1 cellular context compared by ENCODE assay signal in the genomic region with DNA sequence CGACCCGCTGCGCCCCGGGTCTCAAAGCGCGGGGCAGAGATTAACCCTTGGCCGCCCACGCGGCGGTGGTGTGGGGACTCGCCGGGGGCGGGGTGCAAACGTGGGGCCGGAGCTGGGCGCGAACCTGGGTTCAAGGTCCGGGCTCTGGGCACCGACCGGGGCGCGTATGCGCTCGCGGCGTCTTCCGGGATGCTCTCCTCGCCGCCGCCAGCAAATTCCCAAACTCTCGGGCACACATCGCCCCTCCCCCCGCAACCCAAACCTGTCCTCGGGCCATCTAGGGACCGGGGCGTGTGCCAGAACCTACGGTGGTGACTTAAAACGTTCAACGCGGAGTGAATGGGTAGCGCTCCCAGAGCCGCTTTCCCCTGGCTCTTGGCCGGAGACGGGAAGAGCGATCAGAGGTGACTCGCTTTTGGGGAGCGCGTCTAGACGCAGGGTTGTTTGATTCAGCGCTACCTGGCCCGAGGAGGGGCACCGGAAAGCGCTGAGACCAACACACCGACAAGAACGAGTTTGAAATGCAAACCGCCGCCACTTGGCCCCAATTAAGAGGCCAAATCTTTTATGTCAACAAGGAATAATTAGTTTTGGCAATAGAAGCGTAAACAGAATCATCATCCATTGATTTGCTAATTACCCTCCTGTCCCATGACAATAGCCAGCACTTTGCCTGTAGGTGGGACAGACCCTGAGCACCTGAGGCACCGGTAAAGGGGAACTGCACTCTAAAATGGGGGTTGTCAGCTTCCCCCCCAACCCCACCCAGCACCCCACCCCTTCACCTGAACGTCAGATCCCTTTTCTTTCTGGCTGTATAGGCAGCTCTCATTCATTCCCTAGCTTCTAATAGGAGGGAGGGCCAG.
TF ChIP-seq lines count a peak whose summit lies in the region.

No MANE protein-coding gene starts in this region.

TF ChIP-seq in HepG2, 621 proteins besides CTCF, POLR2A, EP300 and RAD21 (continued from another document and continues in another):
- TF ChIP-seq, protein P1, sequence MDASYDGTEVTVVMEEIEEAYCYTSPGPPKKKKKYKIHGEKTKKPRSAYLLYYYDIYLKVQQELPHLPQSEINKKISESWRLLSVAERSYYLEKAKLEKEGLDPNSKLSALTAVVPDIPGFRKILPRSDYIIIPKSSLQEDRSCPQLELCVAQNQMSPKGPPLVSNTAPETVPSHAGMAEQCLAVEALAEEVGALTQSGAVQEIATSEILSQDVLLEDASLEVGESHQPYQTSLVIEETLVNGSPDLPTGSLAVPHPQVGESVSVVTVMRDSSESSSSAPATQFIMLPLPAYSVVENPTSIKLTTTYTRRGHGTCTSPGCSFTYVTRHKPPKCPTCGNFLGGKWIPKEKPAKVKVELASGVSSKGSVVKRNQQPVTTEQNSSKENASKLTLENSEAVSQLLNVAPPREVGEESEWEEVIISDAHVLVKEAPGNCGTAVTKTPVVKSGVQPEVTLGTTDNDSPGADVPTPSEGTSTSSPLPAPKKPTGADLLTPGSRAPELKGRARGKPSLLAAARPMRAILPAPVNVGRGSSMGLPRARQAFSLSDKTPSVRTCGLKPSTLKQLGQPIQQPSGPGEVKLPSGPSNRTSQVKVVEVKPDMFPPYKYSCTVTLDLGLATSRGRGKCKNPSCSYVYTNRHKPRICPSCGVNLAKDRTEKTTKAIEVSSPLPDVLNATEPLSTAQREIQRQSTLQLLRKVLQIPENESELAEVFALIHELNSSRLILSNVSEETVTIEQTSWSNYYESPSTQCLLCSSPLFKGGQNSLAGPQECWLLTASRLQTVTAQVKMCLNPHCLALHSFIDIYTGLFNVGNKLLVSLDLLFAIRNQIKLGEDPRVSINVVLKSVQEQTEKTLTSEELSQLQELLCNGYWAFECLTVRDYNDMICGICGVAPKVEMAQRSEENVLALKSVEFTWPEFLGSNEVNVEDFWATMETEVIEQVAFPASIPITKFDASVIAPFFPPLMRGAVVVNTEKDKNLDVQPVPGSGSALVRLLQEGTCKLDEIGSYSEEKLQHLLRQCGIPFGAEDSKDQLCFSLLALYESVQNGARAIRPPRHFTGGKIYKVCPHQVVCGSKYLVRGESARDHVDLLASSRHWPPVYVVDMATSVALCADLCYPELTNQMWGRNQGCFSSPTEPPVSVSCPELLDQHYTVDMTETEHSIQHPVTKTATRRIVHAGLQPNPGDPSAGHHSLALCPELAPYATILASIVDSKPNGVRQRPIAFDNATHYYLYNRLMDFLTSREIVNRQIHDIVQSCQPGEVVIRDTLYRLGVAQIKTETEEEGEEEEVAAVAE (CRISPR knock-in tag; IDR thresholded peaks at IDR 0.05; ENCODE audit: borderline replicate concordance) = no peak
- TF ChIP-seq HOXA5 (CRISPR knock-in tag; IDR thresholded peaks at IDR 0.05) (peak; percentile 95), WIZ (CRISPR knock-in tag; IDR thresholded peaks at IDR 0.05) (no peak), HHEX (CRISPR knock-in tag; IDR thresholded peaks at IDR 0.05) (peak; percentile 24; the same call in 1 of the 2 replicates), KDM3A (CRISPR knock-in tag; IDR thresholded peaks at IDR 0.05; ENCODE audit: low read depth) (peak; percentile 92; the same call in 1 of the 2 replicates), ZNF670 (CRISPR knock-in tag; IDR thresholded peaks at IDR 0.05; ENCODE audit: borderline replicate concordance) (0 out of 2 replicates have a peak, but pooled peaks have one; percentile 42), BRD4 (CRISPR knock-in tag; IDR thresholded peaks at IDR 0.05) (peak; percentile 75), ARNTL (CRISPR knock-in tag; IDR thresholded peaks at IDR 0.05) (peak; percentile 75), ZNF709 (CRISPR knock-in tag; IDR thresholded peaks at IDR 0.05) (peak; percentile 79; the same call in 1 of the 2 replicates), ZC3H13 (CRISPR knock-in tag; IDR thresholded peaks at IDR 0.05) (peak; percentile 57), PCBP2 (optimal IDR thresholded peaks at IDR 0.05; ENCODE audit: low read depth, low read length, poor library complexity, severe bottlenecking) (no peak), CHCHD3 (CRISPR knock-in tag; IDR thresholded peaks at IDR 0.05) (0 out of 2 replicates have a peak, but pooled peaks have one; percentile 25), ZNF20 (CRISPR knock-in tag; IDR thresholded peaks at IDR 0.05) (0 out of 2 replicates have a peak, but pooled peaks have one; percentile 67), ZNF674 (CRISPR knock-in tag; IDR thresholded peaks at IDR 0.05; ENCODE audit: low read depth) (0 out of 2 replicates have a peak, but pooled peaks have one; percentile 46), ZSCAN31 (CRISPR knock-in tag; IDR thresholded peaks at IDR 0.05; ENCODE audit: low read depth) (peak; percentile 76; the same call in 1 of the 2 replicates), KLF12 (CRISPR knock-in tag; IDR thresholded peaks at IDR 0.05; ENCODE audit: borderline replicate concordance) (peak; percentile 76; the same call in 1 of the 2 replicates), KMT2A (CRISPR knock-in tag; IDR thresholded peaks at IDR 0.05) (peak; percentile 44; the same call in 1 of the 2 replicates), POLR2G (IDR thresholded peaks at IDR 0.05; ENCODE audit: low read depth, low read length) (peak; percentile 72), TGIF2 (CRISPR knock-in tag; IDR thresholded peaks at IDR 0.05) (peak; percentile 66; the same call in 1 of the 2 replicates), TOPORS (CRISPR knock-in tag; IDR thresholded peaks at IDR 0.05) (no peak), SAP130 (CRISPR knock-in tag; IDR thresholded peaks at IDR 0.05; ENCODE audit: low read depth) (peak; percentile 73), IKZF1 (IDR thresholded peaks at IDR 0.05) (no peak), ZNF34 (CRISPR knock-in tag; IDR thresholded peaks at IDR 0.05; ENCODE audit: borderline replicate concordance) (no peak), ZNF788 (CRISPR knock-in tag; IDR thresholded peaks at IDR 0.05; ENCODE audit: borderline replicate concordance) (peak; percentile 83), ZNF614 (CRISPR knock-in tag; IDR thresholded peaks at IDR 0.05; ENCODE audit: borderline replicate concordance) (peak; percentile 17; the same call in 1 of the 2 replicates)
- TF ChIP-seq, protein P2, sequence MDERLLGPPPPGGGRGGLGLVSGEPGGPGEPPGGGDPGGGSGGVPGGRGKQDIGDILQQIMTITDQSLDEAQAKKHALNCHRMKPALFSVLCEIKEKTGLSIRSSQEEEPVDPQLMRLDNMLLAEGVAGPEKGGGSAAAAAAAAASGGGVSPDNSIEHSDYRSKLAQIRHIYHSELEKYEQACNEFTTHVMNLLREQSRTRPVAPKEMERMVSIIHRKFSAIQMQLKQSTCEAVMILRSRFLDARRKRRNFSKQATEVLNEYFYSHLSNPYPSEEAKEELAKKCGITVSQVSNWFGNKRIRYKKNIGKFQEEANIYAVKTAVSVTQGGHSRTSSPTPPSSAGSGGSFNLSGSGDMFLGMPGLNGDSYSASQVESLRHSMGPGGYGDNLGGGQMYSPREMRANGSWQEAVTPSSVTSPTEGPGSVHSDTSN (CRISPR knock-in tag; IDR thresholded peaks at IDR 0.05) = no peak
- TF ChIP-seq, protein P3, sequence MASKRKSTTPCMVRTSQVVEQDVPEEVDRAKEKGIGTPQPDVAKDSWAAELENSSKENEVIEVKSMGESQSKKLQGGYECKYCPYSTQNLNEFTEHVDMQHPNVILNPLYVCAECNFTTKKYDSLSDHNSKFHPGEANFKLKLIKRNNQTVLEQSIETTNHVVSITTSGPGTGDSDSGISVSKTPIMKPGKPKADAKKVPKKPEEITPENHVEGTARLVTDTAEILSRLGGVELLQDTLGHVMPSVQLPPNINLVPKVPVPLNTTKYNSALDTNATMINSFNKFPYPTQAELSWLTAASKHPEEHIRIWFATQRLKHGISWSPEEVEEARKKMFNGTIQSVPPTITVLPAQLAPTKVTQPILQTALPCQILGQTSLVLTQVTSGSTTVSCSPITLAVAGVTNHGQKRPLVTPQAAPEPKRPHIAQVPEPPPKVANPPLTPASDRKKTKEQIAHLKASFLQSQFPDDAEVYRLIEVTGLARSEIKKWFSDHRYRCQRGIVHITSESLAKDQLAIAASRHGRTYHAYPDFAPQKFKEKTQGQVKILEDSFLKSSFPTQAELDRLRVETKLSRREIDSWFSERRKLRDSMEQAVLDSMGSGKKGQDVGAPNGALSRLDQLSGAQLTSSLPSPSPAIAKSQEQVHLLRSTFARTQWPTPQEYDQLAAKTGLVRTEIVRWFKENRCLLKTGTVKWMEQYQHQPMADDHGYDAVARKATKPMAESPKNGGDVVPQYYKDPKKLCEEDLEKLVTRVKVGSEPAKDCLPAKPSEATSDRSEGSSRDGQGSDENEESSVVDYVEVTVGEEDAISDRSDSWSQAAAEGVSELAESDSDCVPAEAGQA (IDR thresholded peaks at IDR 0.05; ENCODE audit: low read depth) = 0 out of 2 replicates have a peak, but pooled peaks have one; percentile 22
- TF ChIP-seq, protein P3 (CRISPR knock-in tag; IDR thresholded peaks at IDR 0.05; ENCODE audit: borderline replicate concordance) = peak; percentile 82; the same call in 1 of the 2 replicates
- TF ChIP-seq, protein P4, sequence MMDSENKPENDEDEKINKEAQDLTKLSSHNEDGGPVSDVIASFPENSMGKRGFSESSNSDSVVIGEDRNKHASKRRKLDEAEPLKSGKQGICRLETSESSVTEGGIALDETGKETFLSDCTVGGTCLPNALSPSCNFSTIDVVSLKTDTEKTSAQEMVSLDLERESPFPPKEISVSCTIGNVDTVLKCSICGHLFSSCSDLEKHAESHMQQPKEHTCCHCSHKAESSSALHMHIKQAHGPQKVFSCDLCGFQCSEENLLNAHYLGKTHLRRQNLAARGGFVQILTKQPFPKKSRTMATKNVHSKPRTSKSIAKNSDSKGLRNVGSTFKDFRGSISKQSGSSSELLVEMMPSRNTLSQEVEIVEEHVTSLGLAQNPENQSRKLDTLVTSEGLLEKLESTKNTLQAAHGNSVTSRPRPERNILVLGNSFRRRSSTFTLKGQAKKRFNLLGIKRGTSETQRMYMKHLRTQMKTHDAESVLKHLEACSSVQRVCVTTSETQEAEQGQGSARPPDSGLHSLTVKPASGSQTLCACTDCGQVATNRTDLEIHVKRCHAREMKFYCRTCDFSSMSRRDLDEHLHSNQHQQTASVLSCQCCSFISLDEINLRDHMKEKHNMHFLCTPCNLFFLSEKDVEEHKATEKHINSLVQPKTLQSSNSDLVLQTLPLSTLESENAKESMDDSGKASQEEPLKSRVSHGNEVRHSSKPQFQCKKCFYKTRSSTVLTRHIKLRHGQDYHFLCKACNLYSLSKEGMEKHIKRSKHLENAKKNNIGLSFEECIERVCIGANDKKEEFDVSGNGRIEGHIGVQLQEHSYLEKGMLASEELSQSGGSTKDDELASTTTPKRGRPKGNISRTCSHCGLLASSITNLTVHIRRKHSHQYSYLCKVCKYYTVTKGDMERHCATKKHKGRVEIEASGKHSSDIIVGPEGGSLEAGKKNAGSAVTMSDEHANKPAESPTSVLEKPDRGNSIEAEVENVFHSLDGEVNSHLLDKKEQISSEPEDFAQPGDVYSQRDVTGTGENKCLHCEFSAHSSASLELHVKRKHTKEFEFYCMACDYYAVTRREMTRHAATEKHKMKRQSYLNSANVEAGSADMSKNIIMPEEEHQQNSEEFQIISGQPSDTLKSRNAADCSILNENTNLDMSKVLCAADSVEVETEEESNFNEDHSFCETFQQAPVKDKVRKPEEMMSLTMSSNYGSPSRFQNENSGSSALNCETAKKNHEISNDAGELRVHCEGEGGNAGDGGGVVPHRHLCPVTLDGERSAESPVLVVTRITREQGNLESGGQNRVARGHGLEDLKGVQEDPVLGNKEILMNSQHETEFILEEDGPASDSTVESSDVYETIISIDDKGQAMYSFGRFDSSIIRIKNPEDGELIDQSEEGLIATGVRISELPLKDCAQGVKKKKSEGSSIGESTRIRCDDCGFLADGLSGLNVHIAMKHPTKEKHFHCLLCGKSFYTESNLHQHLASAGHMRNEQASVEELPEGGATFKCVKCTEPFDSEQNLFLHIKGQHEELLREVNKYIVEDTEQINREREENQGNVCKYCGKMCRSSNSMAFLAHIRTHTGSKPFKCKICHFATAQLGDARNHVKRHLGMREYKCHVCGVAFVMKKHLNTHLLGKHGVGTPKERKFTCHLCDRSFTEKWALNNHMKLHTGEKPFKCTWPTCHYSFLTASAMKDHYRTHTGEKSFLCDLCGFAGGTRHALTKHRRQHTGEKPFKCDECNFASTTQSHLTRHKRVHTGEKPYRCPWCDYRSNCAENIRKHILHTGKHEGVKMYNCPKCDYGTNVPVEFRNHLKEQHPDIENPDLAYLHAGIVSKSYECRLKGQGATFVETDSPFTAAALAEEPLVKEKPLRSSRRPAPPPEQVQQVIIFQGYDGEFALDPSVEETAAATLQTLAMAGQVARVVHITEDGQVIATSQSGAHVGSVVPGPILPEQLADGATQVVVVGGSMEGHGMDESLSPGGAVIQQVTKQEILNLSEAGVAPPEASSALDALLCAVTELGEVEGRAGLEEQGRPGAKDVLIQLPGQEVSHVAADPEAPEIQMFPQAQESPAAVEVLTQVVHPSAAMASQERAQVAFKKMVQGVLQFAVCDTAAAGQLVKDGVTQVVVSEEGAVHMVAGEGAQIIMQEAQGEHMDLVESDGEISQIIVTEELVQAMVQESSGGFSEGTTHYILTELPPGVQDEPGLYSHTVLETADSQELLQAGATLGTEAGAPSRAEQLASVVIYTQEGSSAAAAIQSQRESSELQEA (CRISPR knock-in tag; IDR thresholded peaks at IDR 0.05; ENCODE audit: not compliant biosample characterization) = peak; percentile 29
- TF ChIP-seq, protein P5, sequence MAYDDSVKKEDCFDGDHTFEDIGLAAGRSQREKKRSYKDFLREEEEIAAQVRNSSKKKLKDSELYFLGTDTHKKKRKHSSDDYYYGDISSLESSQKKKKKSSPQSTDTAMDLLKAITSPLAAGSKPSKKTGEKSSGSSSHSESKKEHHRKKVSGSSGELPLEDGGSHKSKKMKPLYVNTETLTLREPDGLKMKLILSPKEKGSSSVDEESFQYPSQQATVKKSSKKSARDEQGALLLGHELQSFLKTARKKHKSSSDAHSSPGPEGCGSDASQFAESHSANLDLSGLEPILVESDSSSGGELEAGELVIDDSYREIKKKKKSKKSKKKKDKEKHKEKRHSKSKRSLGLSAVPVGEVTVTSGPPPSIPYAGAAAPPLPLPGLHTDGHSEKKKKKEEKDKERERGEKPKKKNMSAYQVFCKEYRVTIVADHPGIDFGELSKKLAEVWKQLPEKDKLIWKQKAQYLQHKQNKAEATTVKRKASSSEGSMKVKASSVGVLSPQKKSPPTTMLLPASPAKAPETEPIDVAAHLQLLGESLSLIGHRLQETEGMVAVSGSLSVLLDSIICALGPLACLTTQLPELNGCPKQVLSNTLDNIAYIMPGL (CRISPR knock-in tag; IDR thresholded peaks at IDR 0.05; ENCODE audit: borderline replicate concordance in 1 of 2, low read depth in 1 of 2) = peak in 1 of 2 experiments; percentile 58; a peak in 3 of 4 replicates
